In genomic region chr9:130434656-130435055, GRCh38 we compare ENCODE assay signal across 12 cellular contexts. TPM values are rescaled to one million over a fixed set of nuclear protein-coding genes. Genes with fewer than 3 reads are reported as not detected.
DNase-seq lines count a peak whose midpoint lies in the region; ATAC-seq, FAIRE-seq and TF ChIP-seq lines count a peak whose summit lies in the region.
"Not testable (repeated sequence)": the region's sequence is repeated elsewhere in the genome, so short reads cannot be mapped to it uniquely, and the experiment has no call there.
"Had no signal": no experiment of that assay in that cellular context is flagged by ENCODE, and none has a peak within 500 bp of the region (broad histone marks: within the 10 kb centered on the region; RNA-seq: fewer than 3 reads in every experiment).

No MANE protein-coding gene starts in this region.

- TF ChIP-seq CTCF in WTC11 (IDR thresholded peaks at IDR 0.05); K562 (IDR thresholded peaks at IDR 0.05 in 2 of 3, conservative IDR thresholded peaks at IDR 0.05 in 1 of 3; ENCODE audit: insufficient read depth in 2 of 3, low read depth in 1 of 3, low read length in 3 of 3); osteoblast (IDR thresholded peaks at IDR 0.05; ENCODE audit: extremely low read depth, low read depth, low read length): not testable (repeated sequence)

- in situ Hi-C loops in K562 (cut with MboI), result not testable (repeated sequence)

- not testable (repeated sequence) for H3K9me3 ChIP-seq in K562 (replicated peaks; ENCODE audit: control insufficient read depth, insufficient read depth, low read depth, low read length); osteoblast (ENCODE audit: low read depth, low read length)
- peaks cover 13% of the 10 kb centered on the region for H3K9me3 ChIP-seq in trophoblast cell (ENCODE audit: insufficient read depth, low read depth, low read length)

- not testable (repeated sequence) for H3K4me3 ChIP-seq in K562; osteoblast (ENCODE audit: insufficient read depth, low read length); trophoblast cell (ENCODE audit: low read depth, low read length)

- H2AFZ ChIP-seq in K562 (ENCODE audit: low read depth, low read length); osteoblast (ENCODE audit: low read length); trophoblast cell (ENCODE audit: insufficient read depth, low read length, poor library complexity): not testable (repeated sequence)

- not testable (repeated sequence) for H2BK12ac ChIP-seq in trophoblast cell (ENCODE audit: low read length)

- peaks cover 10% of the 10 kb centered on the region; the same call in 1 of the 2 replicates for H3K4me1 Mint-ChIP-seq in WTC11
- H3K4me1 Mint-ChIP-seq in central memory CD8-positive, alpha-beta T cell, result not testable (repeated sequence)

- not testable (repeated sequence) for H3K9ac ChIP-seq in K562 (ENCODE audit: insufficient read depth in 1 of 2, low read depth in 2 of 2, low read length in 2 of 2); trophoblast cell (ENCODE audit: low read length)

- H3K79me2 ChIP-seq in K562 (ENCODE audit: control insufficient read depth, insufficient read depth, low read length); osteoblast (ENCODE audit: insufficient read depth, low read length); trophoblast cell (ENCODE audit: control insufficient read depth, insufficient read depth, low read length, poor library complexity): not testable (repeated sequence)

- H3K79me1 ChIP-seq in trophoblast cell (ENCODE audit: low read length), result not testable (repeated sequence)

- not testable (repeated sequence) for H3K9me3 Mint-ChIP-seq in WTC11; central memory CD8-positive, alpha-beta T cell

- H4K20me1 ChIP-seq in K562 (replicated peaks; ENCODE audit: control insufficient read depth, insufficient read depth, low read length); osteoblast (ENCODE audit: insufficient read depth, low read length): not testable (repeated sequence)

- peaks cover 6 to 55% of the 10 kb centered on the region in 2 experiments; a peak in 4 of 5 replicates for H3K27me3 ChIP-seq in K562 (ENCODE audit: control insufficient read depth in 2 of 2, insufficient read depth in 2 of 2, low read length in 2 of 2)
- not testable (repeated sequence) for H3K27me3 ChIP-seq in osteoblast (ENCODE audit: insufficient read depth, low read length); trophoblast cell (ENCODE audit: insufficient read depth, low read length)

- not testable (repeated sequence) for BruUV-seq in K562 (replicated peaks; lab: Mats Ljungman, UMichigan)

- H2BK120ac ChIP-seq in trophoblast cell (ENCODE audit: insufficient read depth, low read length, poor library complexity), result not testable (repeated sequence)

- H3K4me1 ChIP-seq in K562 (replicated peaks in 1 of 2; ENCODE audit: control insufficient read depth in 2 of 2, insufficient read depth in 2 of 2, low read length in 2 of 2), result peaks cover 0 to 29% of the 10 kb centered on the region in 2 experiments; a peak in 2 of 5 replicates
- not testable (repeated sequence) for H3K4me1 ChIP-seq in osteoblast (ENCODE audit: insufficient read depth, low read length)
- peaks cover 10 to 11% of the 10 kb centered on the region in 2 experiments for H3K4me1 ChIP-seq in trophoblast cell (ENCODE audit: control insufficient read depth in 1 of 2, insufficient read depth in 2 of 2, low read length in 2 of 2)

- not testable (repeated sequence) for H3K36me3 Mint-ChIP-seq in WTC11; central memory CD8-positive, alpha-beta T cell (ENCODE audit: insufficient read depth)

- not testable (repeated sequence) for H2AK5ac ChIP-seq in trophoblast cell (ENCODE audit: low read length)

- ATAC-seq in WTC11; K562; central memory CD8-positive, alpha-beta T cell (replicated peaks; ENCODE audit: extremely low read depth, poor library complexity, severe bottlenecking): not testable (repeated sequence)

- TF ChIP-seq EP300 in K562 (IDR thresholded peaks at IDR 0.05; ENCODE audit: low read length), result not testable (repeated sequence)

- H3K4me2 ChIP-seq in K562 (ENCODE audit: insufficient read depth, low read length); osteoblast (ENCODE audit: insufficient read depth, low read length); trophoblast cell (ENCODE audit: low read length): not testable (repeated sequence)

- H3K14ac ChIP-seq in trophoblast cell (ENCODE audit: low read length), result not testable (repeated sequence)

- H4K91ac ChIP-seq in trophoblast cell (ENCODE audit: low read depth, low read length), result not testable (repeated sequence)

- TF ChIP-seq POLR2A in K562 (conservative IDR thresholded peaks at IDR 0.05), result not testable (repeated sequence)

- H2BK5ac ChIP-seq in trophoblast cell (ENCODE audit: low read depth, low read length, poor library complexity), result not testable (repeated sequence)

- DNase-seq in WTC11 (ENCODE audit: low spot score); K562 (ENCODE audit: extremely low read depth in 1 of 4, low spot score in 3 of 4); central memory CD8-positive, alpha-beta T cell (ENCODE audit: low spot score in 2 of 2): not testable (repeated sequence)
- DNase-seq in osteoblast (ENCODE audit: insufficient read length, low spot score, missing footprints) (peak; percentile 36), trophoblast cell (peak; percentile 69 to 80)

- not testable (repeated sequence) for H4K8ac ChIP-seq in trophoblast cell (ENCODE audit: low read depth, low read length)

- not testable (repeated sequence) for H3K18ac ChIP-seq in trophoblast cell (ENCODE audit: low read length)

- FAIRE-seq in K562 (lab: Jason Lieb, UNC), result not testable (repeated sequence)

- H3K4ac ChIP-seq in trophoblast cell (ENCODE audit: low read depth, low read length), result not testable (repeated sequence)

- not testable (repeated sequence) for H3K23ac ChIP-seq in trophoblast cell (ENCODE audit: low read length)

- not testable (repeated sequence) for H3K27ac ChIP-seq in K562 (ENCODE audit: extremely low read depth, low read depth, low read length); osteoblast (ENCODE audit: low read depth, low read length); trophoblast cell (ENCODE audit: low read depth, low read length)

- intact Hi-C loops in K562 (cut with micrococcal nuclease), result not testable (repeated sequence)

- CTCF ChIA-PET in WTC11 (lab: Charles Lee), result interaction anchor here (3.2 kb wide), 1 partner anchor 13 kb away, joined by 20 read pairs; no protein-coding TSS in a partner anchor
- CTCF ChIA-PET in K562 (lab: Yijun Ruan, JAX; ENCODE audit: low intra/inter-chr PET ratio), result not testable (repeated sequence)

- not testable (repeated sequence) for H3K36me3 ChIP-seq in K562 (ENCODE audit: control insufficient read depth, insufficient read depth, low read length); osteoblast (ENCODE audit: insufficient read depth, low read length); trophoblast cell (ENCODE audit: control insufficient read depth in 1 of 2, insufficient read depth in 2 of 2, low read length in 2 of 2)

- H4K12ac ChIP-seq in trophoblast cell (ENCODE audit: low read depth, low read length), result not testable (repeated sequence)

- peaks cover 35% of the 10 kb centered on the region for H3K27me3 Mint-ChIP-seq in WTC11 (ENCODE audit: low read depth)
- H3K27me3 Mint-ChIP-seq in central memory CD8-positive, alpha-beta T cell, result peaks cover 81% of the 10 kb centered on the region

- not testable (repeated sequence) for H3K27ac Mint-ChIP-seq in WTC11
- peak overlapping the region; percentile 19 for H3K27ac Mint-ChIP-seq in central memory CD8-positive, alpha-beta T cell (ENCODE audit: low read depth)

- H3K9me1 ChIP-seq in K562 (ENCODE audit: control insufficient read depth, insufficient read depth, low read length), result not testable (repeated sequence)

- 13% methylated on average over 2 of the region's 5 CpGs for WGBS in K562 (ENCODE audit: insufficient coverage, low coverage, missing lambda C conversion rate)
- WGBS in trophoblast cell (ENCODE audit: extremely low coverage, insufficient coverage, insufficient read length), result no CpG with 5 or more reads among the region's 5 CpGs

- POLR2A ChIA-PET in WTC11 (lab: Charles Lee); K562 (lab: Yijun Ruan, JAX): not testable (repeated sequence)

- H3K4me3 Mint-ChIP-seq in WTC11, result peak overlapping the region; percentile 24; the same call in 1 of the 2 replicates
- H3K4me3 Mint-ChIP-seq in central memory CD8-positive, alpha-beta T cell, result not testable (repeated sequence)

- TF ChIP-seq RAD21 in K562 (CRISPR knock-in tag; conservative IDR thresholded peaks at IDR 0.05 in 1 of 2, IDR thresholded peaks at IDR 0.05 in 1 of 2), result not testable (repeated sequence)

TF ChIP-seq in K562, 482 proteins besides CTCF, POLR2A, EP300 and RAD21:
- peak; percentile 46; the same call in 1 of the 2 replicates for TF ChIP-seq NFE2 (IDR thresholded peaks at IDR 0.05; ENCODE audit: low read depth)

RNA-seq across cellular contexts. Expression of gene ASS1, which starts 10.1 kb away (rescaled TPM):
- total RNA-seq in WTC11 (2021) (71.0 to 95.7 TPM (median 74.2 TPM) in 3 replicates), K562 (2014; rRNA removed) (4.6 and 4.8 TPM in 2 replicates), K562 (2014; rRNA removed; fragmentation: Illumina TruSeq; extraction: Trizol) (2.2 and 4.2 TPM in 2 replicates), K562 (2015; rRNA removed; fragmentation: Illumina TruSeq; extraction: Trizol) (1.5 and 1.7 TPM in 2 replicates), K562 (2021) (3.7 TPM in 2 replicates), osteoblast (134 and 195 TPM in 2 replicates)
- 1.7 and 3.4 TPM in 2 replicates for total RNA-seq in K562 (2011; cell fraction: chromatin; rRNA removed; ENCODE audit: low replicate concordance)
- 2.6 and 4.0 TPM in 2 replicates for total RNA-seq in K562 (2011; cell fraction: nucleolus; rRNA removed)
- total RNA-seq in K562 (2011; cell fraction: nucleoplasm; rRNA removed), result 1.6 and 2.4 TPM in 2 replicates
- polyA plus RNA-seq in K562 (2011; rRNA removed) (2.9 and 4.7 TPM in 2 replicates), K562 (2014; fragmentation: Illumina TruSeq; extraction: Trizol) (5.7 and 5.9 TPM in 2 replicates), K562 (2014; fragmentation: Nextera tagmentation; extraction: Ambion mirVana) (1 to 10 TPM; 1.7 to 3.6 TPM), K562 (2014; rRNA removed) (3.8 and 6.5 TPM in 2 replicates)
- polyA plus RNA-seq in K562 (2011; cell fraction: cytosol; rRNA removed), result 3.0 and 5.3 TPM in 2 replicates
- 1.8 and 3.1 TPM in 2 replicates for polyA plus RNA-seq in K562 (2011; cell fraction: nucleus; rRNA removed)
- polyA plus RNA-seq in K562 (2012), result 2.6 and 82.8 TPM in 2 replicates
- polyA minus RNA-seq in K562 (2011; rRNA and poly(A)+ RNA removed), result 1.8 and 4.5 TPM in 2 replicates
- 13.4 and 14.5 TPM in 2 replicates for polyA minus RNA-seq in K562 (2011; cell fraction: cytosol; rRNA and poly(A)+ RNA removed)
- 2.6 and 3.0 TPM in 2 replicates for polyA minus RNA-seq in K562 (2011; cell fraction: nucleus; rRNA and poly(A)+ RNA removed)
- polyA plus RNA-seq in trophoblast cell (2013), result 48.8 and 52.2 TPM in 2 replicates
- total RNA-seq: A172; CD4-positive, alpha-beta memory T cell; CD4-positive, alpha-beta T cell; CD4-positive, CD25-positive, alpha-beta regulatory T cell; CD8-positive, alpha-beta T cell had no signal
- polyA plus RNA-seq: CD14-positive monocyte; CD4-positive, alpha-beta memory T cell; CD4-positive, CD25-positive, alpha-beta regulatory T cell; CD8-positive, alpha-beta memory T cell had no signal

Comparison
In these comparisons a context has a peak if more than half of its experiments do, and no peak if none do; other contexts are left out.
1. RNA of gene ASS1, which starts 10.1 kb away (total RNA-seq): 134 to 195 TPM in osteoblast and 71.0 to 95.7 TPM in WTC11; 1.5 to 4.8 TPM in K562; every median in the first group is over 10 times any median in the second.